ENCODE assay signal across 14 cellular contexts in the genomic region with DNA sequence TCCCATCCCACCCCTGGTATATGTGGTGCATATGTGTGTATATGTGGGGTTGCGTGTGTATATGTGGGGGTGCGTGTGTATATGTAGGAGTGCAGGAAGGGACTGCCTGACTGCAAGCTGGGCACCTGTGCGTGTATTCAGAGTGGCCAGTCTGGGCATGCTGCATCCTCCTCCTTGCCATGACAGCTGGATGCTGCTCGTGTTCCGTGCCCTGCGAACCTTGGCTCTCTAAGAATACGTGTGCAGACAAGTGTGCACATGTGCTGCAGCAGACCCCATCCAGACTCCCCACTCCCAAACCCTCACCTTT.
DNase-seq lines count a peak whose midpoint lies in the region; ATAC-seq and TF ChIP-seq lines count a peak whose summit lies in the region.
"Had no signal": no experiment of that assay in that cellular context is flagged by ENCODE, and none has a peak within 500 bp of the region (broad histone marks: within the 10 kb centered on the region; RNA-seq: fewer than 3 reads in every experiment).

No MANE protein-coding gene starts in this region.

- H3K18ac ChIP-seq in neuronal stem cell (ENCODE audit: low read length): peak overlapping the region; percentile 15

- no peak overlapping the region for H2BK5ac ChIP-seq in neuronal stem cell (ENCODE audit: low read length)

- H2BK12ac ChIP-seq in neuronal stem cell (ENCODE audit: low read length): no peak overlapping the region

- H4K8ac ChIP-seq in neuronal stem cell (ENCODE audit: low read depth, low read length): no peak overlapping the region

- DNase-seq in DMS53 treated with DMSO at 0.1 percent for 48 hours (lab: John Stamatoyannopoulos, UW; ENCODE audit: unreplicated experiment) (peak; percentile 9), DMS53 (lab: John Stamatoyannopoulos, UW) (no peak), Panc1 (ENCODE audit: low read depth, low spot score) (no peak), neuronal stem cell (ENCODE audit: low spot score) (no peak), aorta (no peak), endothelial cell (ENCODE audit: low spot score) (no peak)
- DNase-seq: activated gamma-delta T cell treated with Interleukin-2 at 50 U/mL for 16 hours, gastrocnemius medialis, left ventricle myocardium inferior had no signal

- TF ChIP-seq CTCF in Panc1 (IDR thresholded peaks at IDR 0.05) (no peak; the same call in 1 of the 2 replicates), endothelial cell (IDR thresholded peaks at IDR 0.05; ENCODE audit: unreplicated experiment) (no peak)

- peak overlapping the region; percentile 25 for H3K23ac ChIP-seq in neuronal stem cell (ENCODE audit: low read depth, low read length, poor library complexity)

- no peaks in the 10 kb centered on the region for H3K79me1 ChIP-seq in neuronal stem cell (ENCODE audit: low read depth, low read length)

- H3K14ac ChIP-seq in neuronal stem cell (ENCODE audit: low read length): no peak overlapping the region

- H3K36me3 ChIP-seq in Panc1 (ENCODE audit: control insufficient read depth, insufficient read depth, low read length) (no peaks in the 10 kb centered on the region), neuronal stem cell (replicated peaks in 1 of 2; ENCODE audit: control insufficient read depth in 2 of 2, insufficient read depth in 2 of 2, low read length in 2 of 2) (no peaks in the 10 kb centered on the region), aorta (ENCODE audit: control insufficient read depth in 1 of 2, insufficient read depth in 2 of 2, low read length in 1 of 2) (no peaks in the 10 kb centered on the region)
- H3K36me3 ChIP-seq: gastrocnemius medialis, left ventricle myocardium inferior, transverse colon had no signal

- peaks cover 4% of the 10 kb centered on the region for H3K4me1 Mint-ChIP-seq in endothelial cell (ENCODE audit: unreplicated experiment)
- H3K4me1 Mint-ChIP-seq: activated CD4-positive, alpha-beta T cell treated with anti-CD3 and anti-CD28 coated beads for 36 hours had no signal

- no peaks in the 10 kb centered on the region; the same call in 1 of the 2 replicates for H3K27me3 ChIP-seq in Panc1 (ENCODE audit: control insufficient read depth, insufficient read depth, low read length)
- H3K27me3 ChIP-seq in neuronal stem cell (ENCODE audit: control insufficient read depth in 3 of 3, insufficient read depth in 3 of 3, low read depth in 1 of 3, low read length in 3 of 3): peaks cover 0 to 7% (median 0%) of the 10 kb centered on the region in 3 experiments
- H3K27me3 ChIP-seq in aorta (ENCODE audit: control insufficient read depth in 1 of 2, insufficient read depth in 2 of 2, low read length in 1 of 2): no peaks in the 10 kb centered on the region

- ATAC-seq in HG02642 (IDR thresholded peaks at IDR 0.05; ENCODE audit: poor library complexity, unreplicated experiment) (peak; percentile 15), Panc1 (peak; percentile 61; the same call in 1 of the 2 replicates), aorta (ENCODE audit: low FRiP score) (no peak), HG02610 (IDR thresholded peaks at IDR 0.05; ENCODE audit: unreplicated experiment) (no peak)

- BruUV-seq in Panc1 (replicated peaks; lab: Mats Ljungman, UMichigan): no TSS peak

- no peak overlapping the region for H4K91ac ChIP-seq in neuronal stem cell (ENCODE audit: low read depth, low read length, poor library complexity)

- no peak overlapping the region for H3K4me2 ChIP-seq in neuronal stem cell (ENCODE audit: insufficient read depth, low read length, poor library complexity, severe bottlenecking)

- WGBS in neuronal stem cell (ENCODE audit: extremely low coverage in 2 of 2, insufficient read length in 2 of 2, insufficient replicate concordance in 1 of 2), 2 donors: no CpG with 5 or more reads among the region's 7 CpGs
- 12 to 23% methylated on average over 7 of the region's 7 CpGs for WGBS in aorta, 2 donors

- POLR2A ChIA-PET in Panc1 (lab: Charles Lee): no interaction called here

- H3K27ac Mint-ChIP-seq in endothelial cell (ENCODE audit: unreplicated experiment): no peak overlapping the region
- H3K27ac Mint-ChIP-seq: activated CD4-positive, alpha-beta T cell treated with anti-CD3 and anti-CD28 coated beads for 36 hours had no signal

- H3K4me1 ChIP-seq in Panc1 (ENCODE audit: control insufficient read depth, insufficient read depth, low read length) (no peaks in the 10 kb centered on the region), neuronal stem cell (ENCODE audit: control insufficient read depth in 2 of 2, insufficient read depth in 1 of 2, low read depth in 1 of 2, low read length in 2 of 2) (peaks cover 0 to 4% of the 10 kb centered on the region in 2 donors), aorta (ENCODE audit: control insufficient read depth in 1 of 2, insufficient read depth in 2 of 2, low read length in 2 of 2) (no peaks in the 10 kb centered on the region)
- H3K4me1 ChIP-seq: gastrocnemius medialis, left ventricle myocardium inferior, transverse colon had no signal

- no peak overlapping the region for H2BK15ac ChIP-seq in neuronal stem cell (ENCODE audit: low read length)

- intact Hi-C loops in Panc1 (cut with micrococcal nuclease; ENCODE audit: unreplicated experiment): no loop called here
- intact Hi-C loops in aorta (cut with DNase I): loop anchor here (5.0 kb wide), 2 partner anchors 194 to 401 kb away; no protein-coding TSS in a partner anchor

- no peak overlapping the region for H3K4me3 Mint-ChIP-seq in endothelial cell (ENCODE audit: unreplicated experiment)
- H3K4me3 Mint-ChIP-seq: activated CD4-positive, alpha-beta T cell treated with anti-CD3 and anti-CD28 coated beads for 36 hours had no signal

- H2AK5ac ChIP-seq in neuronal stem cell (ENCODE audit: low read depth, low read length): peak overlapping the region; percentile 64

- no peak overlapping the region for H3K9ac ChIP-seq in neuronal stem cell (ENCODE audit: low read depth, low read length, poor library complexity)

- no peak overlapping the region for H3K27ac ChIP-seq in Panc1 (ENCODE audit: low read length)
- H3K27ac ChIP-seq in neuronal stem cell (replicated peaks; ENCODE audit: low read length): no peak overlapping the region
- H3K27ac ChIP-seq in aorta (ENCODE audit: low read depth in 1 of 2, low read length in 2 of 2): no peak overlapping the region
- H3K27ac ChIP-seq: gastrocnemius medialis, left ventricle myocardium inferior, transverse colon had no signal

- H3K36me3 Mint-ChIP-seq in endothelial cell (ENCODE audit: low read depth, unreplicated experiment): no peaks in the 10 kb centered on the region
- H3K36me3 Mint-ChIP-seq: IgD-negative memory B cell had no signal

- H2BK120ac ChIP-seq in neuronal stem cell (ENCODE audit: low read depth, low read length): no peak overlapping the region

- H3K27me3 Mint-ChIP-seq in endothelial cell (ENCODE audit: unreplicated experiment): peaks cover 7% of the 10 kb centered on the region

- H3K9me3 Mint-ChIP-seq in endothelial cell (ENCODE audit: unreplicated experiment): no peaks in the 10 kb centered on the region
- H3K9me3 Mint-ChIP-seq: IgD-negative memory B cell had no signal

- in situ Hi-C loops in Panc1 (cut with HindIII; ENCODE audit: low pct_unique_long_range_greater_than_20kb, low sequenced_read_pairs): no loop called here

- CTCF ChIA-PET in Panc1 (lab: Charles Lee): interaction anchor here (0.6 to 0.7 kb wide), 4 partner anchors 9 to 214 kb away, joined by 4 to 5 read pairs (median 4); no protein-coding TSS in a partner anchor

- no peak overlapping the region for H2AFZ ChIP-seq in neuronal stem cell (ENCODE audit: low read length)

- H3K4me3 ChIP-seq in Panc1 (ENCODE audit: low read depth in 2 of 2, low read length in 2 of 2) (no peak overlapping the region), neuronal stem cell (ENCODE audit: low read length in 2 of 2) (peak overlapping the region in 1 of 2 donors; percentile 40), aorta (ENCODE audit: low read length in 2 of 2) (no peak overlapping the region)
- H3K4me3 ChIP-seq: gastrocnemius medialis, left ventricle myocardium inferior, transverse colon had no signal

- no peak overlapping the region for H3K4ac ChIP-seq in neuronal stem cell (ENCODE audit: low read length)

- H3K9me3 ChIP-seq in Panc1 (ENCODE audit: control insufficient read depth, insufficient read depth, low read depth, low read length) (no peaks in the 10 kb centered on the region), neuronal stem cell (replicated peaks in 1 of 2; ENCODE audit: control insufficient read depth in 2 of 2, insufficient read depth in 1 of 2, low read depth in 1 of 2, low read length in 2 of 2) (no peaks in the 10 kb centered on the region), aorta (ENCODE audit: control insufficient read depth, low read length) (no peaks in the 10 kb centered on the region)
- H3K9me3 ChIP-seq: gastrocnemius medialis, left ventricle myocardium inferior, transverse colon had no signal

Comparison
In these comparisons a context has a peak if more than half of its experiments do, and no peak if none do; other contexts are left out.
1. ATAC-seq: peak in HG02642 (single experiment) and Panc1 (single experiment); none in aorta (single experiment) and HG02610 (single experiment).